ENCODE assay signal across 20 cellular contexts in the genomic region with DNA sequence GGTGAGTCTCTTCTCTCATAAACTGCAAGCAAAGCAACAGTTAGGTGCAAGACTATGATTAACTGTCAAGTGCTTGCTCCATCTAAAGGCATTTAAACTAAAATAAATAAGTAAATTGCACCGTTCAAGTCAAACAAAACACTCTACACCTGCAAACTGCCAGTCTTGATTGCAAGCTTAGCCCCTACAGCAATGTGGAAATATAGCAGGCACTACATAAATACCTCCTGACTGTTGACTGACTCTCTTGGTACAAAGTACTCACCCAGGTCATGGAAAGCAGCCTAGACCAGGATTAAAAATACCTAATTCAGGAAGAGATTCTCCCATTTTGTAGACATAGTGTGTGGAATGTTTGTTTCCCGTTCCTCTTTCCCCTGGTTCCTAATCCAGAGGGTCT.
DNase-seq lines count a peak whose midpoint lies in the region; ATAC-seq and TF ChIP-seq lines count a peak whose summit lies in the region.
"Had no signal": no experiment of that assay in that cellular context is flagged by ENCODE, and none has a peak within 500 bp of the region (broad histone marks: within the 10 kb centered on the region; RNA-seq: fewer than 3 reads in every experiment).

No MANE protein-coding gene starts in this region.

- no peak for TF ChIP-seq POLR2A in right lobe of liver (IDR thresholded peaks at IDR 0.05)

- peak; percentile 6 for DNase-seq in NCI-H2227 (lab: John Stamatoyannopoulos, UW; ENCODE audit: unreplicated experiment)
- no peak for DNase-seq in endothelial cell (ENCODE audit: low spot score)
- peak in 1 of 3 donors; percentile 56 for DNase-seq in right lobe of liver
- DNase-seq in T-helper 2 cell = no peak
- DNase-seq in central memory CD4-positive, alpha-beta T cell = no peak
- no peak for DNase-seq in HFFc6
- DNase-seq in NCI-H524 (lab: John Stamatoyannopoulos, UW) = no peak
- DNase-seq: DMS79; GOT3; KBM-7; NCI-H1105; NCI-H187; NCI-H2107; NCI-H226; NCI-H524 treated with DMSO at 0.1 percent for 48 hours; NK-92 treated with Interleukin-12 subunit alpha and Interleukin-12 subunit beta, amount 100 ng/mL, for 24 hours had no signal

- H3K9me3 ChIP-seq in right lobe of liver = no peaks in the 10 kb centered on the region
- H3K9me3 ChIP-seq: Peyer's patch, SJSA1 had no signal

- H3K4me1 ChIP-seq in right lobe of liver = peaks cover 0 to 55% (median 24%) of the 10 kb centered on the region in 4 donors
- H3K4me1 ChIP-seq: SJSA1 had no signal

- no peaks in the 10 kb centered on the region for H3K36me3 Mint-ChIP-seq in endothelial cell (ENCODE audit: low read depth, unreplicated experiment)
- no peaks in the 10 kb centered on the region for H3K36me3 Mint-ChIP-seq in HFFc6 (ENCODE audit: low read depth)
- H3K36me3 Mint-ChIP-seq: CD14-positive monocyte had no signal

- H3K27me3 Mint-ChIP-seq in endothelial cell (ENCODE audit: unreplicated experiment) (peaks cover 8% of the 10 kb centered on the region), HFFc6 (ENCODE audit: insufficient read depth) (peaks cover 8% of the 10 kb centered on the region)

- intact Hi-C loops in right lobe of liver (cut with DNase I) = no loop called here

- peak overlapping the region; percentile 78 to 93 (median 88) for H3K27ac ChIP-seq in right lobe of liver
- H3K27ac ChIP-seq: SJSA1 had no signal

- H3K9me3 Mint-ChIP-seq in endothelial cell (ENCODE audit: unreplicated experiment) (no peaks in the 10 kb centered on the region), HFFc6 (no peaks in the 10 kb centered on the region)

- peak; percentile 74 to 83 (median 80) for ATAC-seq in right lobe of liver
- ATAC-seq: HCT116 had no signal

- H3K4me3 ChIP-seq in right lobe of liver = peak overlapping the region in 2 of 3 donors; percentile 7 to 21
- H3K4me3 ChIP-seq: Peyer's patch, SJSA1 had no signal

- H3K4me1 Mint-ChIP-seq in endothelial cell (ENCODE audit: unreplicated experiment) (peaks cover 19% of the 10 kb centered on the region), HFFc6 (ENCODE audit: low read depth) (no peaks in the 10 kb centered on the region)
- H3K4me1 Mint-ChIP-seq: CD14-positive monocyte had no signal

- H3K27me3 ChIP-seq in right lobe of liver = no peaks in the 10 kb centered on the region
- H3K27me3 ChIP-seq: Peyer's patch, SJSA1 had no signal

- 31% methylated on average over 2 of the region's 2 CpGs for WGBS in right lobe of liver (ENCODE audit: insufficient coverage, low coverage, low lambda C conversion rate, missing lambda C conversion rate)

- TF ChIP-seq CTCF in endothelial cell (IDR thresholded peaks at IDR 0.05; ENCODE audit: unreplicated experiment) (no peak), right lobe of liver (IDR thresholded peaks at IDR 0.05) (peak in 1 of 4 donors; percentile 2), HFFc6 (IDR thresholded peaks at IDR 0.05) (no peak)

- H3K27ac Mint-ChIP-seq in endothelial cell (ENCODE audit: unreplicated experiment) (peak overlapping the region; percentile 27), HFFc6 (no peak overlapping the region)
- H3K27ac Mint-ChIP-seq: CD14-positive monocyte had no signal

- H3K36me3 ChIP-seq in right lobe of liver = no peaks in the 10 kb centered on the region
- H3K36me3 ChIP-seq: Peyer's patch, SJSA1 had no signal

- H3K4me3 Mint-ChIP-seq in endothelial cell (ENCODE audit: unreplicated experiment) (no peak overlapping the region), HFFc6 (no peak overlapping the region)
- H3K4me3 Mint-ChIP-seq: CD14-positive monocyte had no signal
